8 cellular contexts compared by ENCODE assay signal in genomic region chr1:54474500-54475235, GRCh38.
DNase-seq lines count a peak whose midpoint lies in the region; ATAC-seq, FAIRE-seq and TF ChIP-seq lines count a peak whose summit lies in the region.

No MANE protein-coding gene starts in this region.

- no peak overlapping the region for H3K9ac ChIP-seq in astrocyte (ENCODE audit: low read length)

- peaks cover 16% of the 10 kb centered on the region for H3K4me1 Mint-ChIP-seq in astrocyte (ENCODE audit: low read depth, unreplicated experiment)

- H3K4me3 ChIP-seq in astrocyte (ENCODE audit: insufficient read depth, low read depth, low read length) (peak overlapping the region; percentile 24), mesodermal cell (ENCODE audit: extremely low read depth, insufficient read depth, low read length, poor library complexity, severe bottlenecking) (peak overlapping the region; percentile 24), upper lobe of left lung (peak overlapping the region in 3 of 4 donors; percentile 28 to 45 (median 43))

- no peak overlapping the region for H3K27ac ChIP-seq in astrocyte (ENCODE audit: low read depth, low read length)
- H3K27ac ChIP-seq in mesodermal cell (ENCODE audit: low read depth, low read length, severe bottlenecking) = peak overlapping the region; percentile 17
- peak overlapping the region in 1 of 4 donors; percentile 42 for H3K27ac ChIP-seq in upper lobe of left lung

- H3K79me2 ChIP-seq in astrocyte (ENCODE audit: insufficient read depth, low read length) = no peaks in the 10 kb centered on the region

- H3K36me3 ChIP-seq in astrocyte (ENCODE audit: insufficient read depth, low read length) = no peaks in the 10 kb centered on the region
- no peaks in the 10 kb centered on the region for H3K36me3 ChIP-seq in mesodermal cell (ENCODE audit: control insufficient read depth, insufficient read depth, low read length)
- no peaks in the 10 kb centered on the region for H3K36me3 ChIP-seq in upper lobe of left lung

- H3K9me3 ChIP-seq in astrocyte (ENCODE audit: insufficient read depth, low read depth, low read length) = no peaks in the 10 kb centered on the region
- no peaks in the 10 kb centered on the region for H3K9me3 ChIP-seq in mesodermal cell (ENCODE audit: control insufficient read depth, low read length)
- no peaks in the 10 kb centered on the region for H3K9me3 ChIP-seq in upper lobe of left lung

- no peak overlapping the region for H3K27ac Mint-ChIP-seq in astrocyte (ENCODE audit: unreplicated experiment)

- no peak for TF ChIP-seq POLR2A in upper lobe of left lung (IDR thresholded peaks at IDR 0.05)

- peak overlapping the region; percentile 76 for H3K4me3 Mint-ChIP-seq in astrocyte (ENCODE audit: unreplicated experiment)

- peaks cover 27% of the 10 kb centered on the region for H3K27me3 Mint-ChIP-seq in astrocyte (ENCODE audit: low read depth, unreplicated experiment)

- H3K4me1 ChIP-seq in astrocyte (ENCODE audit: insufficient read depth, low read length) = peaks cover 5% of the 10 kb centered on the region
- peaks cover 35% of the 10 kb centered on the region for H3K4me1 ChIP-seq in mesodermal cell (ENCODE audit: control insufficient read depth, insufficient read depth, low read length, poor library complexity, severe bottlenecking)
- peaks cover 14 to 17% (median 16%) of the 10 kb centered on the region in 4 donors for H3K4me1 ChIP-seq in upper lobe of left lung

- TF ChIP-seq CTCF in astrocyte (IDR thresholded peaks at IDR 0.05; ENCODE audit: insufficient read depth, low read depth, low read length) (no peak), upper lobe of left lung (IDR thresholded peaks at IDR 0.05) (no peak)

- peak in 1 of 2 donors; percentile 63 for ATAC-seq in upper lobe of left lung (ENCODE audit: low FRiP score in 2 of 2)
- no peak for ATAC-seq in GM19397 (IDR thresholded peaks at IDR 0.05; ENCODE audit: unreplicated experiment)
- ATAC-seq in GM19035 (IDR thresholded peaks at IDR 0.05; ENCODE audit: unreplicated experiment) = no peak

- no peaks in the 10 kb centered on the region for H4K20me1 ChIP-seq in astrocyte (ENCODE audit: insufficient read depth, low read length)

- H2AFZ ChIP-seq in astrocyte (ENCODE audit: low read depth, low read length) = no peak overlapping the region

- H3K4me2 ChIP-seq in astrocyte (ENCODE audit: low read length) = peak overlapping the region; percentile 66

- no peaks in the 10 kb centered on the region for H3K36me3 Mint-ChIP-seq in astrocyte (ENCODE audit: low read depth, unreplicated experiment)

- 4 to 5% methylated on average over 26 to 36 of the region's 47 CpGs for WGBS in mesodermal cell (ENCODE audit: insufficient coverage in 2 of 2), 2 experiments
- 7 to 10% methylated on average over 2 to 21 of the region's 47 CpGs for WGBS in upper lobe of left lung, 2 donors

- no peaks in the 10 kb centered on the region for H3K9me3 Mint-ChIP-seq in astrocyte (ENCODE audit: unreplicated experiment)

- FAIRE-seq in astrocyte (lab: Jason Lieb, UNC) = no peak

- peak; percentile 40 for DNase-seq in activated T-cell treated with anti-CD3 and anti-CD28 coated beads, Interleukin-2, amount 50 U/mL, for 1 hour
- no peak for DNase-seq in activated T-cell treated with anti-CD3 and anti-CD28 coated beads for 4 hours
- no peak for DNase-seq in astrocyte (ENCODE audit: low read depth)
- DNase-seq in upper lobe of left lung = peak in 1 of 2 donors; percentile 83
- DNase-seq in OCI-M2 (lab: John Stamatoyannopoulos, UW; ENCODE audit: unreplicated experiment) = no peak

- no peak for TF ChIP-seq EP300 in upper lobe of left lung (IDR thresholded peaks at IDR 0.05)

- H3K27me3 ChIP-seq in astrocyte (ENCODE audit: insufficient read depth, low read length) (peaks cover 26% of the 10 kb centered on the region), upper lobe of left lung (peaks cover 0 to 18% (median 8%) of the 10 kb centered on the region in 4 donors)
